ENCODE assay signal across 2 cellular contexts in the genomic region with DNA sequence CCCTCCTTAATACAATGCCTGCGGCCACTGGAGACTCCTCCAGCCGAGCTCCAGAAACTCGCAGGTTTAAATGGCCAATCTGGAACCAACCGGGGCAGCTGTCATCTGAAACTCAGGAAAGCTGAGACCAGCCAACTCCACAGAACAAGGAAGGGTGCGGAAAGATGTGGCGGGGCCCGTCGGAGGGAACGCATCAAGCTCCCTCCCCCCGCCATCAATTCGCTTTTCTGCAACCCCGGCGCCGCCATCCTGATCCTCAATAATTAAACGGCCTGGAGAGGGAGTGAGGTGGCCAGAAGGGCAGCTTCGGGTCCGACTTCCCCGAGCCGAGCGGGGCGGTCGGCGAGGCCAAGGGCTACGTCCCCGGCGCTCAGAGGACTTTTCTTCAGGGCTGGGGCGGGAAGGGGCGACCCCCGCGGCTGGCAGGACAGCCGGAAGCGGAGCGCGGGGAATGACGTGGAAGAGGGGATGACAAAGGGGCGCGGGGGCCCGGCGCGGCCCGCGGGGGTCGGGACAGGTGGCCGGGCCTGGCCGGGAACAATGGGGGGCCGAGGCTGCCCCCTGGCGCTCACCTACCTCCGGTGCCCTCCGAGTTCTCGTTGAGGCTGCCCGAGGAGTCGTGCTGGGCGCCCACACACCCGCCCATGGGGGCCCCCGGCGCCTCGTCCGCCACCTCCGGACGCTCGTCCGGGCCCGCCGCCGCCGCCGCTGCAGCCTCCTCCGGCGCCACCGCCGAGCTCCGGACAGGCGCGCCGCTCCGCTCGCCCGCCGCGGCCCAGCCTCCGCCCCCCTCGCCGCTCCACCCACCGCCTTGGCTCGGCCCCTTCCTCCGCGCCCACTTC.
TF ChIP-seq lines count a peak whose summit lies in the region.

A gene with protein sequence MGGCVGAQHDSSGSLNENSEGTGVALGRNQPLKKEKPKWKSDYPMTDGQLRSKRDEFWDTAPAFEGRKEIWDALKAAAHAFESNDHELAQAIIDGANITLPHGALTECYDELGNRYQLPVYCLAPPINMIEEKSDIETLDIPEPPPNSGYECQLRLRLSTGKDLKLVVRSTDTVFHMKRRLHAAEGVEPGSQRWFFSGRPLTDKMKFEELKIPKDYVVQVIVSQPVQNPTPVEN (minus strand): TSS at position 745 of the 842 bp plus-strand sequence. CDS start 99 bp downstream, at position 646.

TF ChIP-seq in HEK293T, 16 proteins besides CTCF, POLR2A, EP300 and RAD21:
- no peak for TF ChIP-seq ZNF384 (IDR thresholded peaks at IDR 0.05)
- no peak for TF ChIP-seq SP1 (IDR thresholded peaks at IDR 0.05)
- TF ChIP-seq FOXK2 (IDR thresholded peaks at IDR 0.05) = no peak
- no peak for TF ChIP-seq FOXA1 (IDR thresholded peaks at IDR 0.05)
- no peak for TF ChIP-seq SUZ12 (IDR thresholded peaks at IDR 0.05)
- TF ChIP-seq, protein P1, sequence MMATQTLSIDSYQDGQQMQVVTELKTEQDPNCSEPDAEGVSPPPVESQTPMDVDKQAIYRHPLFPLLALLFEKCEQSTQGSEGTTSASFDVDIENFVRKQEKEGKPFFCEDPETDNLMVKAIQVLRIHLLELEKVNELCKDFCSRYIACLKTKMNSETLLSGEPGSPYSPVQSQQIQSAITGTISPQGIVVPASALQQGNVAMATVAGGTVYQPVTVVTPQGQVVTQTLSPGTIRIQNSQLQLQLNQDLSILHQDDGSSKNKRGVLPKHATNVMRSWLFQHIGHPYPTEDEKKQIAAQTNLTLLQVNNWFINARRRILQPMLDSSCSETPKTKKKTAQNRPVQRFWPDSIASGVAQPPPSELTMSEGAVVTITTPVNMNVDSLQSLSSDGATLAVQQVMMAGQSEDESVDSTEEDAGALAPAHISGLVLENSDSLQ (IDR thresholded peaks at IDR 0.05) = peak; percentile 14; the same call in 1 of the 2 replicates
- no peak for TF ChIP-seq FOXM1 (IDR thresholded peaks at IDR 0.05; ENCODE audit: borderline replicate concordance)
- TF ChIP-seq BHLHE40 (IDR thresholded peaks at IDR 0.05; ENCODE audit: borderline replicate concordance) = no peak
- TF ChIP-seq CTBP1 (IDR thresholded peaks at IDR 0.05; ENCODE audit: borderline replicate concordance) = no peak
- no peak for TF ChIP-seq HDGF (IDR thresholded peaks at IDR 0.05; ENCODE audit: borderline replicate concordance)
- TF ChIP-seq LEF1 (IDR thresholded peaks at IDR 0.05; ENCODE audit: borderline replicate concordance) = no peak
- TF ChIP-seq TARDBP (IDR thresholded peaks at IDR 0.05) = no peak
- TF ChIP-seq ARNT (IDR thresholded peaks at IDR 0.05) = 0 out of 2 replicates have a peak, but pooled peaks have one; percentile 49
- no peak for TF ChIP-seq NFRKB (IDR thresholded peaks at IDR 0.05)
- TF ChIP-seq L3MBTL2 (conservative IDR thresholded peaks at IDR 0.05) = peak; percentile 11; the same call in 1 of the 2 replicates
- TF ChIP-seq ELF4 (IDR thresholded peaks at IDR 0.05) = no peak

TF ChIP-seq in K562, 482 proteins besides CTCF, POLR2A, EP300 and RAD21:
- no peak for TF ChIP-seq MIER1 (IDR thresholded peaks at IDR 0.05; ENCODE audit: low read depth)
- TF ChIP-seq PHF8 (IDR thresholded peaks at IDR 0.05; ENCODE audit: borderline replicate concordance, low read length) = peak; percentile 16; the same call in 1 of the 2 replicates
- TF ChIP-seq ZNF146 (CRISPR knock-in tag; IDR thresholded peaks at IDR 0.05; ENCODE audit: unreplicated experiment) = no peak
- TF ChIP-seq, protein P2, sequence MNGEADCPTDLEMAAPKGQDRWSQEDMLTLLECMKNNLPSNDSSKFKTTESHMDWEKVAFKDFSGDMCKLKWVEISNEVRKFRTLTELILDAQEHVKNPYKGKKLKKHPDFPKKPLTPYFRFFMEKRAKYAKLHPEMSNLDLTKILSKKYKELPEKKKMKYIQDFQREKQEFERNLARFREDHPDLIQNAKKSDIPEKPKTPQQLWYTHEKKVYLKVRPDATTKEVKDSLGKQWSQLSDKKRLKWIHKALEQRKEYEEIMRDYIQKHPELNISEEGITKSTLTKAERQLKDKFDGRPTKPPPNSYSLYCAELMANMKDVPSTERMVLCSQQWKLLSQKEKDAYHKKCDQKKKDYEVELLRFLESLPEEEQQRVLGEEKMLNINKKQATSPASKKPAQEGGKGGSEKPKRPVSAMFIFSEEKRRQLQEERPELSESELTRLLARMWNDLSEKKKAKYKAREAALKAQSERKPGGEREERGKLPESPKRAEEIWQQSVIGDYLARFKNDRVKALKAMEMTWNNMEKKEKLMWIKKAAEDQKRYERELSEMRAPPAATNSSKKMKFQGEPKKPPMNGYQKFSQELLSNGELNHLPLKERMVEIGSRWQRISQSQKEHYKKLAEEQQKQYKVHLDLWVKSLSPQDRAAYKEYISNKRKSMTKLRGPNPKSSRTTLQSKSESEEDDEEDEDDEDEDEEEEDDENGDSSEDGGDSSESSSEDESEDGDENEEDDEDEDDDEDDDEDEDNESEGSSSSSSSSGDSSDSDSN (IDR thresholded peaks at IDR 0.05; ENCODE audit: borderline replicate concordance in 1 of 2, low read depth in 2 of 2, low read length in 2 of 2) = peak in 1 of 2 experiments; percentile 3; a peak in 1 of 4 replicates
- no peak for TF ChIP-seq NR4A1 (CRISPR knock-in tag; IDR thresholded peaks at IDR 0.05)
- TF ChIP-seq NR4A1 (tag; IDR thresholded peaks at IDR 0.05) = no peak
- no peak for TF ChIP-seq SOX6 (IDR thresholded peaks at IDR 0.05)
- TF ChIP-seq CCNT2 (IDR thresholded peaks at IDR 0.05; ENCODE audit: borderline replicate concordance, extremely low read depth, insufficient read length, low read depth, low read length) = peak; percentile 13
- 0 out of 2 replicates have a peak, but pooled peaks have one; percentile 49 for TF ChIP-seq ZBTB7A (IDR thresholded peaks at IDR 0.05; ENCODE audit: borderline replicate concordance, control insufficient read depth, low read depth, low read length)
- peak; percentile 26; the same call in 1 of the 2 replicates for TF ChIP-seq CTBP1 (IDR thresholded peaks at IDR 0.05; ENCODE audit: borderline replicate concordance)
- no peak for TF ChIP-seq JUNB (CRISPR knock-in tag; conservative IDR thresholded peaks at IDR 0.05)
- peak; percentile 41; the same call in 1 of the 2 replicates for TF ChIP-seq L3MBTL2 (IDR thresholded peaks at IDR 0.05)
- TF ChIP-seq SMAD4 (CRISPR knock-in tag; conservative IDR thresholded peaks at IDR 0.05) = 0 out of 2 replicates have a peak, but pooled peaks have one; percentile 26
- TF ChIP-seq, protein P3, sequence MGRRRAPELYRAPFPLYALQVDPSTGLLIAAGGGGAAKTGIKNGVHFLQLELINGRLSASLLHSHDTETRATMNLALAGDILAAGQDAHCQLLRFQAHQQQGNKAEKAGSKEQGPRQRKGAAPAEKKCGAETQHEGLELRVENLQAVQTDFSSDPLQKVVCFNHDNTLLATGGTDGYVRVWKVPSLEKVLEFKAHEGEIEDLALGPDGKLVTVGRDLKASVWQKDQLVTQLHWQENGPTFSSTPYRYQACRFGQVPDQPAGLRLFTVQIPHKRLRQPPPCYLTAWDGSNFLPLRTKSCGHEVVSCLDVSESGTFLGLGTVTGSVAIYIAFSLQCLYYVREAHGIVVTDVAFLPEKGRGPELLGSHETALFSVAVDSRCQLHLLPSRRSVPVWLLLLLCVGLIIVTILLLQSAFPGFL (CRISPR knock-in tag; IDR thresholded peaks at IDR 0.05) = no peak
- TF ChIP-seq NCOA6 (IDR thresholded peaks at IDR 0.05) = peak; percentile 48; the same call in 1 of the 2 replicates
- 0 out of 2 replicates have a peak, but pooled peaks have one; percentile 16 for TF ChIP-seq BRD4 (IDR thresholded peaks at IDR 0.05)
- TF ChIP-seq, protein P4, sequence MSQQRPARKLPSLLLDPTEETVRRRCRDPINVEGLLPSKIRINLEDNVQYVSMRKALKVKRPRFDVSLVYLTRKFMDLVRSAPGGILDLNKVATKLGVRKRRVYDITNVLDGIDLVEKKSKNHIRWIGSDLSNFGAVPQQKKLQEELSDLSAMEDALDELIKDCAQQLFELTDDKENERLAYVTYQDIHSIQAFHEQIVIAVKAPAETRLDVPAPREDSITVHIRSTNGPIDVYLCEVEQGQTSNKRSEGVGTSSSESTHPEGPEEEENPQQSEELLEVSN (IDR thresholded peaks at IDR 0.05; ENCODE audit: borderline replicate concordance in 1 of 2, extremely low read depth in 1 of 2, insufficient read depth in 1 of 2, insufficient read length in 1 of 2, low read depth in 1 of 2, low read length in 1 of 2, poor library complexity in 1 of 2, severe bottlenecking in 1 of 2) = peak in 1 of 2 experiments; percentile 30
- no peak for TF ChIP-seq HMG20A (CRISPR knock-in tag; conservative IDR thresholded peaks at IDR 0.05)
- TF ChIP-seq, protein P5, sequence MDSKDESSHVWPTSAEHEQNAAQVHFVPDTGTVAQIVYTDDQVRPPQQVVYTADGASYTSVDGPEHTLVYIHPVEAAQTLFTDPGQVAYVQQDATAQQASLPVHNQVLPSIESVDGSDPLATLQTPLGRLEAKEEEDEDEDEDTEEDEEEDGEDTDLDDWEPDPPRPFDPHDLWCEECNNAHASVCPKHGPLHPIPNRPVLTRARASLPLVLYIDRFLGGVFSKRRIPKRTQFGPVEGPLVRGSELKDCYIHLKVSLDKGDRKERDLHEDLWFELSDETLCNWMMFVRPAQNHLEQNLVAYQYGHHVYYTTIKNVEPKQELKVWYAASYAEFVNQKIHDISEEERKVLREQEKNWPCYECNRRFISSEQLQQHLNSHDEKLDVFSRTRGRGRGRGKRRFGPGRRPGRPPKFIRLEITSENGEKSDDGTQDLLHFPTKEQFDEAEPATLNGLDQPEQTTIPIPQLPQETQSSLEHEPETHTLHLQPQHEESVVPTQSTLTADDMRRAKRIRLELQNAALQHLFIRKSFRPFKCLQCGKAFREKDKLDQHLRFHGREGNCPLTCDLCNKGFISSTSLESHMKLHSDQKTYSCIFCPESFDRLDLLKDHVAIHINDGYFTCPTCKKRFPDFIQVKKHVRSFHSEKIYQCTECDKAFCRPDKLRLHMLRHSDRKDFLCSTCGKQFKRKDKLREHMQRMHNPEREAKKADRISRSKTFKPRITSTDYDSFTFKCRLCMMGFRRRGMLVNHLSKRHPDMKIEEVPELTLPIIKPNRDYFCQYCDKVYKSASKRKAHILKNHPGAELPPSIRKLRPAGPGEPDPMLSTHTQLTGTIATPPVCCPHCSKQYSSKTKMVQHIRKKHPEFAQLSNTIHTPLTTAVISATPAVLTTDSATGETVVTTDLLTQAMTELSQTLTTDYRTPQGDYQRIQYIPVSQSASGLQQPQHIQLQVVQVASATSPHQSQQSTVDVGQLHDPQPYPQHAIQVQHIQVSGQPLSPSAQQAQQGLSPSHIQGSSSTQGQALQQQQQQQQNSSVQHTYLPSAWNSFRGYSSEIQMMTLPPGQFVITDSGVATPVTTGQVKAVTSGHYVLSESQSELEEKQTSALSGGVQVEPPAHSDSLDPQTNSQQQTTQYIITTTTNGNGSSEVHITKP (IDR thresholded peaks at IDR 0.05; ENCODE audit: partially characterized antibody) = peak; percentile 68
- TF ChIP-seq ZNF282 (CRISPR knock-in tag; IDR thresholded peaks at IDR 0.05) = no peak
TF ChIP-seq in K562: peak in this region for 11.
